Comparison of ENCODE assay signal across 8 cellular contexts in the genomic region with DNA sequence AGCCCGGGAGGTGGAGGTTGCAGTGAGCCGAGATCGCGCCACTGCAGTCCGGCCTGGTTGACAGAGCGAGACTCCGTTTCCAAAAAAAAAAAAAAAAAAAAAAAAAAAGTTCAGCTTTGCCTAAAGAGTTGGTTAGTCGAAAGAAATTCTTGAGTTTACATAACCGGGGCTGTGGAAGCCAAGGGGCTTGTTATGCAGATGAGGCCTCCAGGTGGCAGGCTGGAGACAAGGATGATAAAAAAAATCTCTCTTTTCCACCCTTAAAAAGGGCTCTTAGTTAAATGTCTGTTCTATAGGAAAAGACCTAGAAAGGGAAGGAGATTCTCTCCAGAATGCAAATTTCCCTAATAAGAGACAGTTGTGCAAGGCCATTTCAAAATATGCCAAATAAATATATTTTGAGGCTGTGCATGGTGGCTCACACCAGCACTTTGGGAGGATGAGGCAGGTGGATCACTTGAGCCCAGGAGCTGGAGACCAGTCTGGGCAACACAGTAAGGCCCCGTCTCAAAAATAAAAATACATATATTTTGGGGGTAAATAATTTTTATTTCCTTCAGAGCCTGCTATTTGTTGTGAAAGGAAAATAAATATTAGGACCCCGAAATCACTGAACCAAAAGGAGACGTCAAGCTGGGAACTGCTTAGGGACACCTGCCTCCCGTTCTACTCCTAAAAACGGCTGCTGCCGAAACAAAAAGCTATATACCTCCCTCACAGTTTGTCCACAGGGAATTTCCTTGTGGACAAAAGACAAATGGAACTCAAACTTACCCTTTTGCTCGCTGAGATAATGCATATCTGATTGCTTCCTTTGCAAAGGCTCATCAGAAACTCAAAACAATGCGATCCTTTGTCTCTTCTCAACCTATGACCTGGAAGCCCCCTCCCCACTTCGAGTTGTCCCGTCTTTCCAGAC. TPM values are rescaled to one million over a fixed set of nuclear protein-coding genes. Genes with fewer than 3 reads are reported as not detected.
DNase-seq lines count a peak whose midpoint lies in the region; ATAC-seq and TF ChIP-seq lines count a peak whose summit lies in the region.

No MANE protein-coding gene starts in this region.

- peak; percentile 62 for TF ChIP-seq CTCF in SU-DHL-6 (IDR thresholded peaks at IDR 0.05; ENCODE audit: insufficient read depth, low read length, poor library complexity, severe bottlenecking)

- no peaks in the 10 kb centered on the region for H3K79me2 ChIP-seq in SU-DHL-6 (ENCODE audit: insufficient read depth, low read length)

- no peak overlapping the region for H3K4me2 ChIP-seq in SU-DHL-6 (ENCODE audit: low read depth, low read length, poor library complexity, severe bottlenecking)

- H3K27me3 ChIP-seq in SU-DHL-6 (ENCODE audit: low read length), result no peaks in the 10 kb centered on the region

- no peak overlapping the region for H3K4me3 ChIP-seq in SU-DHL-6 (ENCODE audit: insufficient read depth, low read length, poor library complexity, severe bottlenecking)

- no peak for ATAC-seq in HG02642 (IDR thresholded peaks at IDR 0.05; ENCODE audit: poor library complexity, unreplicated experiment)

- no peaks in the 10 kb centered on the region; the same call in 1 of the 2 replicates for H3F3A ChIP-seq in SU-DHL-6 (ENCODE audit: insufficient read depth)

- H3K9ac ChIP-seq in SU-DHL-6 (ENCODE audit: low read length), result no peak overlapping the region

- no peaks in the 10 kb centered on the region for H3K9me2 ChIP-seq in SU-DHL-6 (replicated peaks; ENCODE audit: insufficient read depth, low read length)

- no peaks in the 10 kb centered on the region for H3K9me3 ChIP-seq in SU-DHL-6 (ENCODE audit: insufficient read depth, low read length)

- H3K36me3 ChIP-seq in SU-DHL-6 (ENCODE audit: low read length), result no peaks in the 10 kb centered on the region

- DNase-seq in DMS53 (lab: John Stamatoyannopoulos, UW) (peak; percentile 85), HT1080 (ENCODE audit: low read depth) (peak; percentile 60), cerebellum (ENCODE audit: low spot score) (peak; percentile 60), left kidney (ENCODE audit: low read depth, low spot score) (peak; percentile 86), stromal cell of bone marrow (ENCODE audit: low read depth) (peak; percentile 62), DMS79 (lab: John Stamatoyannopoulos, UW) (no peak)

- no peaks in the 10 kb centered on the region for H4K20me1 ChIP-seq in SU-DHL-6 (ENCODE audit: low read depth, low read length)

- H3K27ac ChIP-seq in SU-DHL-6 (ENCODE audit: low read depth, low read length), result no peak overlapping the region

- H2AFZ ChIP-seq in SU-DHL-6 (ENCODE audit: low read depth, low read length, severe bottlenecking), result no peak overlapping the region

RNA-seq across cellular contexts. Expression of gene IFITM2, which starts 2.4 kb away (rescaled TPM):
- 38.4 and 96.0 TPM in 2 replicates for total RNA-seq in HT1080 (2014; rRNA removed; shearing (Covaris generic))
- 248 and 253 TPM in 2 replicates for polyA plus RNA-seq in HT1080 (2015; cell fraction: cytosol; rRNA removed)
- polyA plus RNA-seq in HT1080 (2015; cell fraction: nucleus; rRNA removed), result 75.8 and 86.3 TPM in 2 replicates
- total RNA-seq in cerebellum, result 4.5 TPM

RNA-seq across cellular contexts. Expression of gene IFITM5, which starts 5.8 kb away (rescaled TPM):
- not detected in 2 replicates for total RNA-seq in HT1080 (2014; rRNA removed; shearing (Covaris generic))
- not detected in 2 replicates for polyA plus RNA-seq in HT1080 (2015; cell fraction: cytosol; rRNA removed)
- polyA plus RNA-seq in HT1080 (2015; cell fraction: nucleus; rRNA removed), result not detected in 2 replicates
- not detected for total RNA-seq in cerebellum

RNA-seq across cellular contexts. Expression of gene IFITM1, which starts 8.7 kb away (rescaled TPM):
- total RNA-seq in HT1080 (2014; rRNA removed; shearing (Covaris generic)), result 4.6 and 5.4 TPM in 2 replicates
- polyA plus RNA-seq in HT1080 (2015; cell fraction: cytosol; rRNA removed), result 11.2 and 19.5 TPM in 2 replicates
- polyA plus RNA-seq in HT1080 (2015; cell fraction: nucleus; rRNA removed), result 7.0 and 13.2 TPM in 2 replicates
- 33.8 TPM for total RNA-seq in cerebellum

RNA-seq across cellular contexts. Expression of gene IFITM3, which starts 15.5 kb away (rescaled TPM):
- total RNA-seq in HT1080 (2014; rRNA removed; shearing (Covaris generic)), result 67.9 and 180 TPM in 2 replicates
- polyA plus RNA-seq in HT1080 (2015; cell fraction: cytosol; rRNA removed), result 226 and 272 TPM in 2 replicates
- 121 and 144 TPM in 2 replicates for polyA plus RNA-seq in HT1080 (2015; cell fraction: nucleus; rRNA removed)
- 19.1 TPM for total RNA-seq in cerebellum

RNA-seq across cellular contexts. Expression of gene PGGHG, which starts 16.2 kb away (rescaled TPM):
- total RNA-seq in HT1080 (2014; rRNA removed; shearing (Covaris generic)), result 7.0 and 8.0 TPM in 2 replicates
- 4.3 and 5.1 TPM in 2 replicates for polyA plus RNA-seq in HT1080 (2015; cell fraction: cytosol; rRNA removed)
- polyA plus RNA-seq in HT1080 (2015; cell fraction: nucleus; rRNA removed), result 156 and 159 TPM in 2 replicates
- total RNA-seq in cerebellum, result 1.6 TPM
